21 cellular contexts compared by ENCODE assay signal in the genomic region with DNA sequence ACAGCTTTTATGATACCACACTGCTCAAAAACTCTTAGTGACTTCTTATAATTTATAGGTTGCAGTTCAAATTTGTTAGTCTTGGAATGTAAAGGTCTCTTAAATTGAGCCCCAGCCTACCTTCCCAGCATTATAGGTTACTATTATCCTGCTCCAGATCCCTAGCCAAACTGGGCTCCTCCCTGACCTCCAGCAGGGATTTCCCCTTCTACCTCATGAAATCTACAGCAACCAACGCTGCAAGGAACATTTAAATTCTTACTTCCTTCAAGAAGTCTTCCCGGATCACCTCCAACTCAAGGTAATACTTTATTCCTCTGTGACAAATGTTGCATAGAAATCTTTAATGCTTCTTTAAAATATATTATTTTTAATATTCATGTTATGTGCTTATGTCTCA.
DNase-seq lines count a peak whose midpoint lies in the region; ATAC-seq and TF ChIP-seq lines count a peak whose summit lies in the region.
"Had no signal": no experiment of that assay in that cellular context is flagged by ENCODE, and none has a peak within 500 bp of the region (broad histone marks: within the 10 kb centered on the region; RNA-seq: fewer than 3 reads in every experiment).

No MANE protein-coding gene starts in this region.

- H4K8ac ChIP-seq in mesenchymal stem cell (ENCODE audit: low read length), result no peak overlapping the region

- no peaks in the 10 kb centered on the region for H3K79me1 ChIP-seq in mesenchymal stem cell (replicated peaks; ENCODE audit: low read length, poor library complexity, severe bottlenecking)

- no peaks in the 10 kb centered on the region for H3K9me3 ChIP-seq in Loucy (ENCODE audit: insufficient read depth, low read depth, low read length)
- no peaks in the 10 kb centered on the region for H3K9me3 ChIP-seq in mesenchymal stem cell (ENCODE audit: control insufficient read depth, low read length)
- no peaks in the 10 kb centered on the region for H3K9me3 ChIP-seq in smooth muscle cell (replicated peaks; ENCODE audit: low read depth)
- H3K9me3 ChIP-seq: BLaER1 treated with 17β-estradiol and CSF1 and Interleukin-3, amounts not matched to agents 10 nM and 100 nM had no signal

- H4K20me1 ChIP-seq in Loucy (ENCODE audit: insufficient read depth, low read length, poor library complexity, severe bottlenecking), result no peaks in the 10 kb centered on the region
- no peaks in the 10 kb centered on the region for H4K20me1 ChIP-seq in smooth muscle cell (ENCODE audit: low read depth)
- H4K20me1 ChIP-seq: BLaER1 treated with 17β-estradiol and CSF1 and Interleukin-3, amounts not matched to agents 10 nM and 100 nM had no signal

- no peaks in the 10 kb centered on the region for H3K36me3 ChIP-seq in Loucy (ENCODE audit: insufficient read depth, low read length)
- H3K36me3 ChIP-seq in mesenchymal stem cell (ENCODE audit: control insufficient read depth in 1 of 2, insufficient read depth in 2 of 2, low read depth in 1 of 2, low read length in 2 of 2), result no peaks in the 10 kb centered on the region
- no peaks in the 10 kb centered on the region for H3K36me3 ChIP-seq in smooth muscle cell (ENCODE audit: low read depth)
- H3K36me3 ChIP-seq: BLaER1 treated with 17β-estradiol and CSF1 and Interleukin-3, amounts not matched to agents 10 nM and 100 nM had no signal

- H3K36me3 Mint-ChIP-seq in Calu3 (ENCODE audit: insufficient read depth, unreplicated experiment), result no peaks in the 10 kb centered on the region
- H3K36me3 Mint-ChIP-seq: CD8-positive, alpha-beta T cell; IgD-negative memory B cell had no signal

- H3K27me3 Mint-ChIP-seq in Calu3 (ENCODE audit: unreplicated experiment), result no peaks in the 10 kb centered on the region
- H3K27me3 Mint-ChIP-seq: B cell, IgD-negative memory B cell had no signal

- H3K9me3 Mint-ChIP-seq in Calu3 (ENCODE audit: low read depth, unreplicated experiment), result no peaks in the 10 kb centered on the region
- H3K9me3 Mint-ChIP-seq: HFFc6, IgD-negative memory B cell had no signal

- peaks cover 69% of the 10 kb centered on the region for H3K4me1 Mint-ChIP-seq in Calu3 (ENCODE audit: low read depth, unreplicated experiment)

- H3F3A ChIP-seq in Loucy (ENCODE audit: low read depth), result peaks cover 6% of the 10 kb centered on the region; the same call in 1 of the 2 replicates
- H3F3A ChIP-seq in smooth muscle cell (ENCODE audit: low read depth), result peaks cover 6% of the 10 kb centered on the region

- H3K27ac ChIP-seq in mesenchymal stem cell (ENCODE audit: low read length, poor library complexity, severe bottlenecking) (no peak overlapping the region), smooth muscle cell (ENCODE audit: low read depth) (peak overlapping the region; percentile 80)
- H3K27ac ChIP-seq: BLaER1 treated with 17β-estradiol and CSF1 and Interleukin-3, amounts not matched to agents 10 nM and 100 nM had no signal

- peak overlapping the region; percentile 93 for H2AK5ac ChIP-seq in mesenchymal stem cell (ENCODE audit: low read length, severe bottlenecking)

- no peak overlapping the region for H2BK120ac ChIP-seq in mesenchymal stem cell (ENCODE audit: low read depth, low read length)

- intact Hi-C loops in Calu3 (cut with micrococcal nuclease; ENCODE audit: unreplicated experiment) (loop anchor here (5.0 to 10.0 kb wide), 2 partner anchors 87 to 161 kb away; no protein-coding TSS in a partner anchor), posterior vena cava (cut with DNase I) (no loop called here)

- H3K4ac ChIP-seq in mesenchymal stem cell (ENCODE audit: low read depth in 1 of 2, low read length in 2 of 2), result peak overlapping the region in 1 of 2 experiments; percentile 79

- BruUV-seq in Calu3 (replicated peaks; lab: Mats Ljungman, UMichigan), result no TSS peak

- no peak overlapping the region for H3K4me3 Mint-ChIP-seq in Calu3 (ENCODE audit: low read depth, unreplicated experiment)
- H3K4me3 Mint-ChIP-seq: B cell; CD8-positive, alpha-beta T cell; HFFc6; IgD-negative memory B cell had no signal

- H3K9ac ChIP-seq in Loucy (ENCODE audit: low read depth, low read length, poor library complexity, severe bottlenecking), result no peak overlapping the region
- H3K9ac ChIP-seq in mesenchymal stem cell (ENCODE audit: low read length), result no peak overlapping the region
- H3K9ac ChIP-seq in smooth muscle cell (ENCODE audit: low read depth), result no peak overlapping the region
- H3K9ac ChIP-seq: BLaER1 treated with 17β-estradiol and CSF1 and Interleukin-3, amounts not matched to agents 10 nM and 100 nM had no signal

- no peak overlapping the region for H3K23ac ChIP-seq in mesenchymal stem cell (ENCODE audit: low read length in 2 of 2)

- H2BK12ac ChIP-seq in mesenchymal stem cell (ENCODE audit: low read length in 2 of 2), result peak overlapping the region in 1 of 2 experiments; percentile 77

- no peak overlapping the region for H2BK5ac ChIP-seq in mesenchymal stem cell (ENCODE audit: low read depth, low read length, poor library complexity, severe bottlenecking)

- H3K27me3 ChIP-seq in Loucy (ENCODE audit: insufficient read depth, low read length, poor library complexity, severe bottlenecking), result no peaks in the 10 kb centered on the region
- H3K27me3 ChIP-seq in mesenchymal stem cell (ENCODE audit: control insufficient read depth in 1 of 2, insufficient read depth in 1 of 2, low read length in 2 of 2), result no peaks in the 10 kb centered on the region
- no peaks in the 10 kb centered on the region for H3K27me3 ChIP-seq in smooth muscle cell (ENCODE audit: low read depth)
- H3K27me3 ChIP-seq: BLaER1 treated with 17β-estradiol and CSF1 and Interleukin-3, amounts not matched to agents 10 nM and 100 nM had no signal

- H3K4me2 ChIP-seq in Loucy (ENCODE audit: low read depth, low read length, poor library complexity, severe bottlenecking), result no peak overlapping the region
- no peak overlapping the region for H3K4me2 ChIP-seq in mesenchymal stem cell (ENCODE audit: low read length, poor library complexity, severe bottlenecking)
- H3K4me2 ChIP-seq in smooth muscle cell, result no peak overlapping the region
- H3K4me2 ChIP-seq: BLaER1 treated with 17β-estradiol and CSF1 and Interleukin-3, amounts not matched to agents 10 nM and 100 nM had no signal

- H3K27ac Mint-ChIP-seq in Calu3 (ENCODE audit: unreplicated experiment), result peak overlapping the region; percentile 78
- H3K27ac Mint-ChIP-seq: B cell; CD8-positive, alpha-beta T cell; HFFc6; IgD-negative memory B cell had no signal

- H3K4me1 ChIP-seq in Loucy (ENCODE audit: insufficient read depth, low read length, poor library complexity, severe bottlenecking) (peaks cover 27% of the 10 kb centered on the region), mesenchymal stem cell (ENCODE audit: control insufficient read depth, insufficient read depth, low read depth, low read length) (peaks cover 5% of the 10 kb centered on the region), smooth muscle cell (ENCODE audit: low read depth) (peaks cover 7% of the 10 kb centered on the region)

- CTCF ChIA-PET in Calu3 (lab: Charles Lee), result interaction anchor here (0.5 to 0.6 kb wide), 2 partner anchors 23 to 74 kb away, joined by 3 to 5 read pairs; no protein-coding TSS in a partner anchor

- peak overlapping the region in 1 of 2 experiments; percentile 48 for H3K18ac ChIP-seq in mesenchymal stem cell (ENCODE audit: low read depth in 1 of 2, low read length in 2 of 2)

- H3K14ac ChIP-seq in mesenchymal stem cell (ENCODE audit: low read length in 2 of 2), result no peak overlapping the region

- DNase-seq in Calu3 (peak; percentile 23), mesenchymal stem cell (no peak), smooth muscle cell (lab: John Stamatoyannopoulos, UW; ENCODE audit: unreplicated experiment) (no peak), posterior vena cava (ENCODE audit: low spot score) (no peak), activated T-cell treated with anti-CD3 and anti-CD28 coated beads for 4 hours (no peak), left lobe of liver (ENCODE audit: low spot score) (no peak)
- DNase-seq: 8988T; CD8-positive, alpha-beta T cell; DMS 273 treated with DMSO at 0.1 percent for 48 hours; DMS53; DND-41; EL; GOT3; H7; HFFc6 had no signal

- no peak for TF ChIP-seq CTCF in Calu3 (IDR thresholded peaks at IDR 0.05; ENCODE audit: unreplicated experiment)
- TF ChIP-seq CTCF in Loucy (conservative IDR thresholded peaks at IDR 0.05; ENCODE audit: low read length), result no peak
- TF ChIP-seq CTCF in smooth muscle cell (IDR thresholded peaks at IDR 0.05; ENCODE audit: borderline replicate concordance, insufficient read depth, poor library complexity, severe bottlenecking), result no peak

- no peaks in the 10 kb centered on the region for H3K9me2 ChIP-seq in Loucy (replicated peaks; ENCODE audit: low read depth, low read length)

- H2AFZ ChIP-seq in Loucy (ENCODE audit: low read length) (0 out of 2 replicates have a peak overlapping the region, but pooled peaks have one; percentile 42), mesenchymal stem cell (ENCODE audit: low read depth, low read length) (no peak overlapping the region), smooth muscle cell (ENCODE audit: low read depth) (no peak overlapping the region)

- H4K91ac ChIP-seq in mesenchymal stem cell (ENCODE audit: low read length), result peak overlapping the region; percentile 68

- 70% methylated on average over 1 of the region's 2 CpGs for WGBS in mesenchymal stem cell
- 81% methylated on average over 2 of the region's 2 CpGs for WGBS in smooth muscle cell (ENCODE audit: low lambda C conversion rate)

- H2BK15ac ChIP-seq in mesenchymal stem cell (ENCODE audit: low read depth, poor library complexity, severe bottlenecking), result no peak overlapping the region

- H3K79me2 ChIP-seq in Loucy (ENCODE audit: insufficient read depth, low read length) (no peaks in the 10 kb centered on the region), smooth muscle cell (ENCODE audit: low read depth) (no peaks in the 10 kb centered on the region)

- no peak for ATAC-seq in GM18870 (IDR thresholded peaks at IDR 0.05; ENCODE audit: unreplicated experiment)
- no peak for ATAC-seq in left lobe of liver
- ATAC-seq: CD8-positive, alpha-beta T cell; HCT116 had no signal

- no peak overlapping the region for H3K4me3 ChIP-seq in Loucy (ENCODE audit: low read length, poor library complexity, severe bottlenecking)
- no peak overlapping the region for H3K4me3 ChIP-seq in mesenchymal stem cell (ENCODE audit: insufficient read depth in 1 of 2, low read depth in 1 of 2, low read length in 2 of 2)
- H3K4me3 ChIP-seq in smooth muscle cell, result no peak overlapping the region
- H3K4me3 ChIP-seq: BLaER1 treated with 17β-estradiol and CSF1 and Interleukin-3, amounts not matched to agents 10 nM and 100 nM had no signal
